Comparison of ENCODE assay signal across 18 cellular contexts in genomic region chr16:22614271-22614947, GRCh38.
DNase-seq lines count a peak whose midpoint lies in the region; ATAC-seq and FAIRE-seq lines count a peak whose summit lies in the region.
"Had no signal": no experiment of that assay in that cellular context is flagged by ENCODE, and none has a peak within 500 bp of the region (broad histone marks: within the 10 kb centered on the region; RNA-seq: fewer than 3 reads in every experiment).

No MANE protein-coding gene starts in this region.

- ATAC-seq in GM19328 (IDR thresholded peaks at IDR 0.05; ENCODE audit: unreplicated experiment) (no peak), GM21381 (IDR thresholded peaks at IDR 0.05; ENCODE audit: unreplicated experiment) (no peak)
- ATAC-seq: left ventricle myocardium superior, natural killer cell, Panc1, psoas muscle had no signal

- FAIRE-seq in urothelium cell line (lab: Jason Lieb, UNC) = no peak

- peak; percentile 32 for DNase-seq in activated CD8-positive, alpha-beta memory T cell treated with anti-CD3 and anti-CD28 coated beads for 24 hours
- DNase-seq in activated CD8-positive, alpha-beta memory T cell treated with anti-CD3 and anti-CD28 coated beads, Interleukin-2, amount 50 U/mL, for 48 hours = no peak
- DNase-seq in astrocyte of the hippocampus (ENCODE audit: low read depth, low spot score) (peak; percentile 75), foreskin melanocyte (peak; percentile 100), urothelium cell line (ENCODE audit: low spot score) (peak; percentile 77), dermis blood vessel endothelial cell (no peak)
- DNase-seq: 8988T; activated CD4-positive, alpha-beta T cell treated with anti-CD3 and anti-CD28 coated beads for 1 hour; activated T-cell treated with anti-CD3 and anti-CD28 coated beads, Interleukin-2, amount 50 U/mL, for 1 hour; central memory CD4-positive, alpha-beta T cell; left ventricle myocardium superior; natural killer cell; NCI-H2029; NCI-H526 treated with DMSO at 0.1 percent for 48 hours; psoas muscle had no signal

Comparison
In these comparisons a context has a peak if more than half of its experiments do, and no peak if none do; other contexts are left out.
1. DNase-seq: peak in activated CD8-positive, alpha-beta memory T cell treated with anti-CD3 and anti-CD28 coated beads for 24 hours (single experiment), astrocyte of the hippocampus (single experiment), foreskin melanocyte (single experiment) and urothelium cell line (single experiment); none in activated CD8-positive, alpha-beta memory T cell treated with anti-CD3 and anti-CD28 coated beads, Interleukin-2, amount 50 U/mL, for 48 hours (single experiment) and dermis blood vessel endothelial cell (single experiment).